In the genomic region with DNA sequence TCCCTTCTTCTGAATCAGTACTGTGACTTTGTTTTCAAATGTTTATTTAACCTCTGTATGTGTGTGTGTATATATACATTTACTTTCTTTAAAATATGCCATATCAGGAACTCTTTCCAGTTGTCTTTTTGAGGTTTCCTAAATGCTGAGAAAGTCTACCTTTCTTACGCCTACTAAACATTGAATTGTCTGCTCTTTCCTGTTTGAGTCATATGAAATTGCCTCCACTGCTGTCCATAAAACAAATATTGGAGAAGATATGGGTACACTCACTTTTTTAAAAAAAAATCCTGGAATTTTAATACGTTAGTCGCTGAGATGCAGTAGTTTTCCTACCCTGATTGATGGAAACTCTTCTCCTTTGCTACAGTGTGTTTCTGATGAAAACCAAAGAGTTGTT, we compare ENCODE assay signal across 31 cellular contexts.
"Had no signal": no experiment of that assay in that cellular context is flagged by ENCODE, and none has a peak within 500 bp of the region (broad histone marks: within the 10 kb centered on the region; RNA-seq: fewer than 3 reads in every experiment).

No MANE protein-coding gene starts in this region.

- ATAC-seq: activated naive CD4-positive, alpha-beta T cell treated with anti-CD3 and anti-CD28 coated beads, Interleukin-2, amount 50 U/mL, for 72 hours; activated naive CD8-positive, alpha-beta T cell treated with anti-CD3 and anti-CD28 coated beads, Interleukin-2, amount 50 U/mL, for 24 hours; activated T-cell treated with anti-CD3 and anti-CD28 coated beads, Interleukin-2, amount 50 U/mL, for 4 hours; activated T-cell treated with anti-CD3 and anti-CD28 coated beads, Interleukin-2, amount 50 U/mL, for 72 hours; activated T-helper 17 cell treated with anti-CD3 and anti-CD28 coated beads, Interleukin-2, amount 50 U/mL, for 72 hours; body of pancreas had no signal

- H3K4me1 ChIP-seq: adrenal gland, ascending aorta, body of pancreas, breast epithelium had no signal

- H3K9me3 ChIP-seq: adrenal gland, ascending aorta, body of pancreas, breast epithelium had no signal

- H3K36me3 ChIP-seq: adrenal gland, ascending aorta, brain microvascular endothelial cell, breast epithelium, cardiac muscle cell had no signal

- DNase-seq: activated effector memory CD4-positive, alpha-beta T cell treated with anti-CD3 and anti-CD28 coated beads, Interleukin-2, amount 50 U/mL, for 16 hours; activated effector memory CD4-positive, alpha-beta T cell treated with Interleukin-2 at 50 U/mL for 16 hours; activated gamma-delta T cell; activated gamma-delta T cell treated with Interleukin-2 at 50 U/mL for 16 hours; activated naive CD4-positive, alpha-beta T cell; activated naive CD4-positive, alpha-beta T cell treated with anti-CD3 and anti-CD28 coated beads for 36 hours; activated naive CD4-positive, alpha-beta T cell treated with anti-CD3 and anti-CD28 coated beads, Interleukin-2, amount 10 ng/mL, durations not matched to agents 7 days and 5 days; activated naive CD4-positive, alpha-beta T cell treated with anti-CD3 and anti-CD28 coated beads, Interleukin-2, amount 50 U/mL, for 16 hours; activated naive CD4-positive, alpha-beta T cell treated with Interleukin-2 at 50 U/mL for 16 hours; activated naive CD8-positive, alpha-beta T cell treated with anti-CD3 and anti-CD28 coated beads for 36 hours; activated naive CD8-positive, alpha-beta T cell treated with anti-CD3 and anti-CD28 coated beads, Interleukin-2, amount 10 ng/mL, durations not matched to agents 7 days and 5 days; activated naive CD8-positive, alpha-beta T cell treated with anti-CD3 and anti-CD28 coated beads, Interleukin-2, amount 50 U/mL, for 24 hours; activated T-cell treated with anti-CD3 and anti-CD28 coated beads, Interleukin-2, amount 50 U/mL, for 24 hours; activated T-cell treated with anti-CD3 and anti-CD28 coated beads, Interleukin-2, amount 50 U/mL, for 4 hours; activated T-cell treated with anti-CD3 and anti-CD28 coated beads, Interleukin-2, amount 50 U/mL, for 48 hours; activated T-cell treated with anti-CD3 and anti-CD28 coated beads, Interleukin-2, amount 50 U/mL, for 72 hours; adrenal gland; amniotic stem cell; amygdala; anterior cingulate cortex; aorta; body of pancreas; brain microvascular endothelial cell; caudate nucleus; central memory CD4-positive, alpha-beta T cell; cerebellar nuclear complex had no signal

- H3K4me3 ChIP-seq: adrenal gland, ascending aorta, body of pancreas, breast epithelium, cardiac muscle cell had no signal

- H3K27me3 ChIP-seq: adrenal gland, ascending aorta, body of pancreas, brain microvascular endothelial cell, breast epithelium, cardiac muscle cell had no signal

- H3K27ac ChIP-seq: adrenal gland, ascending aorta, body of pancreas, brain microvascular endothelial cell, breast epithelium, cardiac muscle cell had no signal
